ENCODE assay signal across 8 cellular contexts in genomic region chr17:75625813-75626486, GRCh38. TPM values are rescaled to one million over a fixed set of nuclear protein-coding genes. Genes with fewer than 3 reads are reported as not detected.
A peak's percentile ranks its signal among the peaks of the same experiment; 100 is the strongest.
DNase-seq lines count a peak whose midpoint lies in the region; ATAC-seq and TF ChIP-seq lines count a peak whose summit lies in the region.

No MANE protein-coding gene starts in this region.

- no TSS peak for BruUV-seq in Caco-2 (replicated peaks; lab: Mats Ljungman, UMichigan)

- H3K4me3 Mint-ChIP-seq in Caco-2 (ENCODE audit: unreplicated experiment) = no peak overlapping the region
- no peak overlapping the region for H3K4me3 Mint-ChIP-seq in activated CD4-positive, alpha-beta T cell treated with anti-CD3 and anti-CD28 coated beads, Interleukin-2, amount 10 ng/mL, durations not matched to agents 24 days and 14 days

- H3K36me3 ChIP-seq in Caco-2 (ENCODE audit: control insufficient read depth, insufficient read depth, low read length) = 0 out of 2 replicates have a peak, but pooled peaks cover 1% of the 10 kb centered on the region

- H3K27ac ChIP-seq in substantia nigra (ENCODE audit: low read depth, low read length, poor library complexity, severe bottlenecking) = peak overlapping the region; percentile 26

- ATAC-seq in left cardiac atrium = peak; percentile 27
- ATAC-seq in HG02759 (IDR thresholded peaks at IDR 0.05; ENCODE audit: unreplicated experiment) = no peak
- no peak for ATAC-seq in GM18519 (IDR thresholded peaks at IDR 0.05; ENCODE audit: low FRiP score, unreplicated experiment)

- no peaks in the 10 kb centered on the region for H3K9me3 Mint-ChIP-seq in Caco-2 (ENCODE audit: unreplicated experiment)
- H3K9me3 Mint-ChIP-seq in activated CD4-positive, alpha-beta T cell treated with anti-CD3 and anti-CD28 coated beads, Interleukin-2, amount 10 ng/mL, durations not matched to agents 24 days and 14 days = no peaks in the 10 kb centered on the region

- peak in 1 of 2 experiments; percentile 71 for DNase-seq in Caco-2
- peak; percentile 80 for DNase-seq in HEK293T (ENCODE audit: extremely low spot score)
- peak; percentile 71 for DNase-seq in activated CD4-positive, alpha-beta T cell treated with anti-CD3 and anti-CD28 coated beads, Interleukin-2, amount 10 ng/mL, durations not matched to agents 24 days and 14 days
- DNase-seq in left cardiac atrium = no peak
- DNase-seq in substantia nigra (lab: John Stamatoyannopoulos, UW) = peak in 9 of 49 donors; percentile 11 to 48 (median 23)
- DNase-seq in NCI-H2107 treated with DMSO at 0.1 percent for 48 hours (lab: John Stamatoyannopoulos, UW; ENCODE audit: unreplicated experiment) = no peak

- peaks cover 11% of the 10 kb centered on the region for H3K4me1 Mint-ChIP-seq in Caco-2 (ENCODE audit: low read depth, unreplicated experiment)
- H3K4me1 Mint-ChIP-seq in activated CD4-positive, alpha-beta T cell treated with anti-CD3 and anti-CD28 coated beads, Interleukin-2, amount 10 ng/mL, durations not matched to agents 24 days and 14 days = no peaks in the 10 kb centered on the region

- intact Hi-C loops in Caco-2 (cut with micrococcal nuclease; ENCODE audit: unreplicated experiment) = no loop called here
- intact Hi-C loops in activated CD4-positive, alpha-beta T cell treated with anti-CD3 and anti-CD28 coated beads, Interleukin-2, amount 10 ng/mL, durations not matched to agents 24 days and 14 days (cut with micrococcal nuclease) = no loop called here
- intact Hi-C loops in left cardiac atrium (cut with DNase I) = no loop called here

- no peak overlapping the region for H3K27ac Mint-ChIP-seq in Caco-2 (ENCODE audit: unreplicated experiment)
- no peak overlapping the region for H3K27ac Mint-ChIP-seq in activated CD4-positive, alpha-beta T cell treated with anti-CD3 and anti-CD28 coated beads, Interleukin-2, amount 10 ng/mL, durations not matched to agents 24 days and 14 days

- H3K4me1 ChIP-seq in Caco-2 = peaks cover 6% of the 10 kb centered on the region; the same call in 1 of the 2 replicates

- peak; percentile 80 to 84 for TF ChIP-seq CTCF in Caco-2 (IDR thresholded peaks at IDR 0.05; ENCODE audit: insufficient read depth in 1 of 2, low read depth in 1 of 2, low read length in 1 of 2, severe bottlenecking in 1 of 2, unreplicated experiment in 1 of 2)

- POLR2A ChIA-PET in Caco-2 (lab: Charles Lee) (interaction anchor here (0.5 kb wide), 1 partner anchor 51 kb away, joined by 4 read pairs; no protein-coding TSS in a partner anchor), HEK293T (lab: Yijun Ruan, JAX) (interaction anchor here (1.0 to 1.4 kb wide), 3 partner anchors 17 to 154 kb away, joined by 3 read pairs; partner anchors contain the start of genes RECQL5 and SAP30BP)

- H3K9me3 ChIP-seq in Caco-2 = no peaks in the 10 kb centered on the region

- H3K4me3 ChIP-seq in Caco-2 (ENCODE audit: low read depth, low read length) = no peak overlapping the region

- CTCF ChIA-PET in Caco-2 (lab: Charles Lee) (interaction anchor here (0.6 to 1.1 kb wide), 3 partner anchors 20 to 158 kb away, joined by 3 read pairs; a partner anchor contains a TSS), HEK293T (lab: Yijun Ruan, JAX) (interaction anchor here (0.5 to 4.7 kb wide), 11 partner anchors 8 to 191 kb away, joined by 3 to 26 read pairs (median 4); partner anchors contain the start of gene SMIM5)

- peaks cover 31% of the 10 kb centered on the region for H3K36me3 Mint-ChIP-seq in Caco-2 (ENCODE audit: insufficient read depth, unreplicated experiment)
- H3K36me3 Mint-ChIP-seq in activated CD4-positive, alpha-beta T cell treated with anti-CD3 and anti-CD28 coated beads, Interleukin-2, amount 10 ng/mL, durations not matched to agents 24 days and 14 days (ENCODE audit: low read depth) = no peaks in the 10 kb centered on the region

- H3K27me3 ChIP-seq in Caco-2 (replicated peaks; ENCODE audit: control insufficient read depth, insufficient read depth, low read length) = no peaks in the 10 kb centered on the region

- no peaks in the 10 kb centered on the region for H3K27me3 Mint-ChIP-seq in Caco-2 (ENCODE audit: insufficient read depth, unreplicated experiment)
- no peaks in the 10 kb centered on the region for H3K27me3 Mint-ChIP-seq in activated CD4-positive, alpha-beta T cell treated with anti-CD3 and anti-CD28 coated beads, Interleukin-2, amount 10 ng/mL, durations not matched to agents 24 days and 14 days

TF ChIP-seq in HEK293T, 16 proteins besides CTCF, POLR2A, EP300 and RAD21:
- no peak for TF ChIP-seq SUZ12 (IDR thresholded peaks at IDR 0.05)
- TF ChIP-seq TARDBP (IDR thresholded peaks at IDR 0.05) = no peak
- no peak for TF ChIP-seq SP1 (IDR thresholded peaks at IDR 0.05)
- no peak for TF ChIP-seq FOXM1 (IDR thresholded peaks at IDR 0.05; ENCODE audit: borderline replicate concordance)
- TF ChIP-seq PKNOX1 (IDR thresholded peaks at IDR 0.05) = no peak
- TF ChIP-seq L3MBTL2 (conservative IDR thresholded peaks at IDR 0.05) = no peak
- no peak for TF ChIP-seq ARNT (IDR thresholded peaks at IDR 0.05)
- TF ChIP-seq LEF1 (IDR thresholded peaks at IDR 0.05; ENCODE audit: borderline replicate concordance) = no peak
- no peak for TF ChIP-seq HDGF (IDR thresholded peaks at IDR 0.05; ENCODE audit: borderline replicate concordance)
- no peak for TF ChIP-seq NFRKB (IDR thresholded peaks at IDR 0.05)
- no peak for TF ChIP-seq FOXA1 (IDR thresholded peaks at IDR 0.05)

RNA-seq across cellular contexts. Expression of gene SMIM5, which starts 7.3 kb away (rescaled TPM):
- total RNA-seq in Caco-2 (2022) = 0.20 TPM in 1 of 2 replicates, not detected in the other
- total RNA-seq in activated CD4-positive, alpha-beta T cell treated with anti-CD3 and anti-CD28 coated beads, Interleukin-2, amount 10 ng/mL, durations not matched to agents 24 days and 14 days = 0.14 and 0.38 TPM in 2 replicates
- 10 to 100 TPM in 1 of 2 donors, 1 to 10 TPM in 1; 8.6 to 11.4 TPM for total RNA-seq in left cardiac atrium

RNA-seq across cellular contexts. Expression of gene MYO15B, which starts 38.4 kb away (rescaled TPM):
- total RNA-seq in Caco-2 (2022) = 12.3 and 24.4 TPM in 2 replicates
- 24.3 and 25.4 TPM in 2 replicates for total RNA-seq in activated CD4-positive, alpha-beta T cell treated with anti-CD3 and anti-CD28 coated beads, Interleukin-2, amount 10 ng/mL, durations not matched to agents 24 days and 14 days
- 10 to 100 TPM; 61.5 to 88.4 TPM for total RNA-seq in left cardiac atrium

RNA-seq across cellular contexts. Expression of gene RECQL5, which starts 41.0 kb away (rescaled TPM):
- total RNA-seq in Caco-2 (2022) = 67.0 and 67.7 TPM in 2 replicates
- total RNA-seq in activated CD4-positive, alpha-beta T cell treated with anti-CD3 and anti-CD28 coated beads, Interleukin-2, amount 10 ng/mL, durations not matched to agents 24 days and 14 days = 34.2 and 34.4 TPM in 2 replicates
- total RNA-seq in left cardiac atrium = 10 to 100 TPM; 11.3 to 15.5 TPM

RNA-seq across cellular contexts. Expression of gene SAP30BP, which starts 41.2 kb away (rescaled TPM):
- total RNA-seq in Caco-2 (2022) = 119 and 126 TPM in 2 replicates
- total RNA-seq in activated CD4-positive, alpha-beta T cell treated with anti-CD3 and anti-CD28 coated beads, Interleukin-2, amount 10 ng/mL, durations not matched to agents 24 days and 14 days = 109 and 115 TPM in 2 replicates
- 10 to 100 TPM; 47.2 to 59.6 TPM for total RNA-seq in left cardiac atrium

Comparison
In these comparisons a context has a peak if more than half of its experiments do, and no peak if none do; other contexts are left out.
1. DNase-seq: peak in HEK293T (single experiment) and activated CD4-positive, alpha-beta T cell treated with anti-CD3 and anti-CD28 coated beads, Interleukin-2, amount 10 ng/mL, durations not matched to agents 24 days and 14 days (single experiment); none in left cardiac atrium (single experiment) and NCI-H2107 treated with DMSO at 0.1 percent for 48 hours (single experiment).
2. ATAC-seq: peak in left cardiac atrium (2 of 2); none in HG02759 (single experiment) and GM18519 (single experiment).